In genomic region chr11:116166788-116167465, GRCh38 we compare ENCODE assay signal across 23 cellular contexts.
DNase-seq lines count a peak whose midpoint lies in the region; ATAC-seq and TF ChIP-seq lines count a peak whose summit lies in the region.
"Had no signal": no experiment of that assay in that cellular context is flagged by ENCODE, and none has a peak within 500 bp of the region (broad histone marks: within the 10 kb centered on the region; RNA-seq: fewer than 3 reads in every experiment).

No MANE protein-coding gene starts in this region.

- no peak overlapping the region for H3K4me3 ChIP-seq in endodermal cell (ENCODE audit: low read length)
- H3K4me3 ChIP-seq in mammary epithelial cell (replicated peaks in 1 of 3; ENCODE audit: insufficient read depth in 1 of 3, low read depth in 2 of 3, low read length in 3 of 3): no peak overlapping the region
- H3K4me3 ChIP-seq: PC-9 had no signal

- no peak for ATAC-seq in SK-N-SH treated with all-trans-retinoic acid at 6 μM for 48 hours
- ATAC-seq: HCT116, Right ventricle myocardium inferior had no signal

- H3K4me1 ChIP-seq in endodermal cell (ENCODE audit: control insufficient read depth, insufficient read depth, low read length): peaks cover 16% of the 10 kb centered on the region
- H3K4me1 ChIP-seq in mammary epithelial cell (ENCODE audit: insufficient read depth, low read length): no peaks in the 10 kb centered on the region
- H3K4me1 ChIP-seq: BE2C had no signal

- in situ Hi-C loops in mammary epithelial cell (cut with MboI; ENCODE audit: low sequenced_read_pairs in 2 of 2): no loop called here

- dilution Hi-C loops in mammary epithelial cell (cut with HindIII; ENCODE audit: low sequenced_read_pairs): loop anchor here (5.0 kb wide), 1 partner anchor 80 kb away; no protein-coding TSS in a partner anchor

- peaks cover 71% of the 10 kb centered on the region for H3K27me3 ChIP-seq in endodermal cell (ENCODE audit: control insufficient read depth, insufficient read depth, low read length, poor library complexity, severe bottlenecking)
- no peaks in the 10 kb centered on the region for H3K27me3 ChIP-seq in mammary epithelial cell (ENCODE audit: insufficient read depth, low read length)
- H3K27me3 ChIP-seq: BE2C had no signal

- H3K27ac Mint-ChIP-seq in endodermal cell (no peak overlapping the region), osteocyte (ENCODE audit: unreplicated experiment) (no peak overlapping the region), glutamatergic neuron (ENCODE audit: unreplicated experiment) (no peak overlapping the region)

- H3K9me3 Mint-ChIP-seq in endodermal cell (no peaks in the 10 kb centered on the region), osteocyte (ENCODE audit: unreplicated experiment) (no peaks in the 10 kb centered on the region), glutamatergic neuron (ENCODE audit: unreplicated experiment) (peaks cover 2% of the 10 kb centered on the region)

- H3K4me3 Mint-ChIP-seq in endodermal cell (no peak overlapping the region), osteocyte (ENCODE audit: unreplicated experiment) (no peak overlapping the region), glutamatergic neuron (ENCODE audit: unreplicated experiment) (no peak overlapping the region)
- H3K4me3 Mint-ChIP-seq: CD14-positive monocyte had no signal

- no peak overlapping the region for H2AFZ ChIP-seq in mammary epithelial cell (ENCODE audit: low read depth, low read length)
- H2AFZ ChIP-seq: PC-9 had no signal

- CTCF ChIA-PET in mammary epithelial cell (lab: Charles Lee; ENCODE audit: low non-redundant PET): no interaction called here

- no peaks in the 10 kb centered on the region for H3K36me3 ChIP-seq in endodermal cell (ENCODE audit: control insufficient read depth, insufficient read depth, low read length)
- H3K36me3 ChIP-seq in mammary epithelial cell (ENCODE audit: insufficient read depth, low read length): no peaks in the 10 kb centered on the region
- H3K36me3 ChIP-seq: BE2C had no signal

- 71 to 80% methylated on average over 4 to 6 of the region's 6 CpGs for WGBS in endodermal cell (ENCODE audit: insufficient coverage in 1 of 2, insufficient read length in 1 of 2), 2 experiments
- 38% methylated on average over 6 of the region's 6 CpGs for whole genome bisulfite sequencing in mammary epithelial cell (ENCODE audit: low coverage, missing lambda C conversion rate)

- intact Hi-C loops in mammary epithelial cell (cut with micrococcal nuclease): no loop called here

- H3K79me2 ChIP-seq in mammary epithelial cell (ENCODE audit: insufficient read depth, low read length): no peaks in the 10 kb centered on the region

- no peak overlapping the region for H3K9ac ChIP-seq in endodermal cell (ENCODE audit: extremely low read depth, low read length, poor library complexity, severe bottlenecking)
- H3K9ac ChIP-seq in mammary epithelial cell (ENCODE audit: insufficient read depth, low read length): no peak overlapping the region

- no peaks in the 10 kb centered on the region for H3K9me3 ChIP-seq in endodermal cell (ENCODE audit: control insufficient read depth, low read length)
- no peaks in the 10 kb centered on the region for H3K9me3 ChIP-seq in mammary epithelial cell (replicated peaks; ENCODE audit: insufficient read depth, low read length)
- H3K9me3 ChIP-seq: BE2C had no signal

- DNase-seq in activated CD8-positive, alpha-beta memory T cell treated with anti-CD3 and anti-CD28 coated beads for 24 hours: peak; percentile 17
- DNase-seq in activated CD8-positive, alpha-beta memory T cell treated with anti-CD3 and anti-CD28 coated beads, Interleukin-2, amount 50 U/mL, for 4 hours: no peak
- DNase-seq in endodermal cell (peak; percentile 22), osteocyte (ENCODE audit: extremely low spot score, unreplicated experiment) (peak; percentile 27), glutamatergic neuron (no peak), occipital lobe (lab: John Stamatoyannopoulos, UW) (no peak), mammary epithelial cell (no peak)
- DNase-seq: 8988T, ACHN, BE2C, Calu3, DND-41, KBM-7, MV-4-11, NCI-H1105 treated with DMSO at 0.1 percent for 48 hours, NCI-H446 treated with DMSO at 0.1 percent for 48 hours, NCI-H526, NCI-H82, PC-9 had no signal

- H3K27ac ChIP-seq in endodermal cell (ENCODE audit: low read depth, low read length) (no peak overlapping the region), mammary epithelial cell (ENCODE audit: insufficient read depth, low read depth, low read length) (no peak overlapping the region)
- H3K27ac ChIP-seq: PC-9 had no signal

- H3K36me3 Mint-ChIP-seq in endodermal cell (ENCODE audit: low read depth) (no peaks in the 10 kb centered on the region), osteocyte (ENCODE audit: unreplicated experiment) (no peaks in the 10 kb centered on the region), glutamatergic neuron (ENCODE audit: unreplicated experiment) (no peaks in the 10 kb centered on the region)
- H3K36me3 Mint-ChIP-seq: CD14-positive monocyte had no signal

- no TSS peak for BruUV-seq in mammary epithelial cell (replicated peaks; lab: Mats Ljungman, UMichigan)

- H3K4me1 Mint-ChIP-seq in endodermal cell: peaks cover 32% of the 10 kb centered on the region
- no peaks in the 10 kb centered on the region for H3K4me1 Mint-ChIP-seq in osteocyte (ENCODE audit: unreplicated experiment)
- H3K4me1 Mint-ChIP-seq in glutamatergic neuron (ENCODE audit: low read depth, unreplicated experiment): peaks cover 13% of the 10 kb centered on the region
- H3K4me1 Mint-ChIP-seq: CD14-positive monocyte had no signal

- no peak overlapping the region for H3K4me2 ChIP-seq in mammary epithelial cell (ENCODE audit: insufficient read depth, low read depth, low read length)
- H3K4me2 ChIP-seq: PC-9 had no signal

- no peak for TF ChIP-seq CTCF in endodermal cell (conservative IDR thresholded peaks at IDR 0.05)
- TF ChIP-seq CTCF in osteocyte (IDR thresholded peaks at IDR 0.05): no peak
- no peak for TF ChIP-seq CTCF in glutamatergic neuron (IDR thresholded peaks at IDR 0.05; ENCODE audit: partially characterized antibody, unreplicated experiment)
- no peak for TF ChIP-seq CTCF in mammary epithelial cell (conservative IDR thresholded peaks at IDR 0.05 in 1 of 2, IDR thresholded peaks at IDR 0.05 in 1 of 2; ENCODE audit: extremely low read depth in 1 of 2, insufficient read depth in 1 of 2, low read depth in 1 of 2, low read length in 2 of 2)

- H4K20me1 ChIP-seq in mammary epithelial cell (ENCODE audit: insufficient read depth, low read length): no peaks in the 10 kb centered on the region

- H3K27me3 Mint-ChIP-seq in endodermal cell (ENCODE audit: insufficient read depth) (peaks cover 77% of the 10 kb centered on the region), osteocyte (ENCODE audit: unreplicated experiment) (peaks cover 11% of the 10 kb centered on the region), glutamatergic neuron (ENCODE audit: unreplicated experiment) (peaks cover 6% of the 10 kb centered on the region)

TF ChIP-seq in SK-N-SH treated with all-trans-retinoic acid at 6 μM for 48 hours, 23 proteins besides CTCF, POLR2A, EP300 and RAD21:
- TF ChIP-seq ZFP30 (CRISPR knock-in tag; IDR thresholded peaks at IDR 0.05) (no peak), PATZ1 (CRISPR knock-in tag; IDR thresholded peaks at IDR 0.05; ENCODE audit: borderline replicate concordance) (no peak), GLIS3 (CRISPR knock-in tag; IDR thresholded peaks at IDR 0.05) (no peak), OSR1 (CRISPR knock-in tag; IDR thresholded peaks at IDR 0.05) (no peak), PPARA (CRISPR knock-in tag; IDR thresholded peaks at IDR 0.05; ENCODE audit: borderline replicate concordance) (no peak)

Comparison
In these comparisons a context has a peak if more than half of its experiments do, and no peak if none do; other contexts are left out.
1. DNase-seq: peak in activated CD8-positive, alpha-beta memory T cell treated with anti-CD3 and anti-CD28 coated beads for 24 hours (single experiment), endodermal cell (single experiment) and osteocyte (single experiment); none in activated CD8-positive, alpha-beta memory T cell treated with anti-CD3 and anti-CD28 coated beads, Interleukin-2, amount 50 U/mL, for 4 hours (single experiment), glutamatergic neuron (single experiment), occipital lobe (single experiment) and mammary epithelial cell (single experiment).